26 cellular contexts compared by ENCODE assay signal in the genomic region with DNA sequence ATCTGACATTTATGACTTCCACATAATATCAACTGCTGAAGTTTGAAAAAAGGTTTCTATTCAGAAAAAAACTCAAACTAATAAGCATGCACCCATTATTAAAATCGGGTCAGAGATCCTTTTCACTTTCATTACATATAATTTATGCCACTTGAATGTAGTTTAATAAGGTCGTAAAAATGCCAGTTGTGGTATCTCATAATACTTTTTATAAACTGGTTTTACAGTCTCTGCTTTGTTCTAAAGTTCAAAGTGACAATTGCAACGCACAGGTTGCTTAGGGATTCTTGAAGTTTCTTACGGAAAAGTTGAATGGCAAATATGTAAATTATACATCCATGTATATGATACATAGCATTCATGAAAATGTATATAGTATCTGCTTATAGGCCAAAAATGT.
"Had no signal": no experiment of that assay in that cellular context is flagged by ENCODE, and none has a peak within 500 bp of the region (broad histone marks: within the 10 kb centered on the region; RNA-seq: fewer than 3 reads in every experiment).

No MANE protein-coding gene starts in this region.

- DNase-seq: activated CD4-positive, alpha-beta memory T cell treated with anti-CD3 and anti-CD28 coated beads, Interleukin-2, amount 10 ng/mL, durations not matched to agents 7 days and 5 days; activated CD4-positive, alpha-beta T cell treated with anti-CD3 and anti-CD28 coated beads for 36 hours; activated CD4-positive, alpha-beta T cell treated with anti-CD3 and anti-CD28 coated beads, Interleukin-2, amount 10 ng/mL, durations not matched to agents 24 days and 14 days; activated CD4-positive, CD25-positive, alpha-beta regulatory T cell; activated CD4-positive, CD25-positive, alpha-beta regulatory T cell treated with anti-CD3 and anti-CD28 coated beads, Interleukin-2, amount 50 U/mL, for 72 hours; activated CD8-positive, alpha-beta memory T cell treated with anti-CD3 and anti-CD28 coated beads, Interleukin-2, amount 50 U/mL, for 48 hours; activated gamma-delta T cell; activated naive CD4-positive, alpha-beta T cell; activated naive CD4-positive, alpha-beta T cell treated with anti-CD3 and anti-CD28 coated beads, Interleukin-2, amount 10 ng/mL, durations not matched to agents 7 days and 5 days; activated naive CD8-positive, alpha-beta T cell treated with anti-CD3 and anti-CD28 coated beads, Interleukin-2, amount 10 ng/mL, durations not matched to agents 7 days and 5 days; activated T-cell treated with anti-CD3 and anti-CD28 coated beads for 4 hours; activated T-cell treated with anti-CD3 and anti-CD28 coated beads, Interleukin-2, amount 50 U/mL, for 24 hours; activated T-cell treated with anti-CD3 and anti-CD28 coated beads, Interleukin-2, amount 50 U/mL, for 72 hours; amniotic stem cell; anterior cingulate cortex; brain microvascular endothelial cell; dorsolateral prefrontal cortex; effector memory CD4-positive, alpha-beta T cell; endodermal cell; foreskin fibroblast; head of caudate nucleus; T-helper 2 cell had no signal

- ATAC-seq: activated CD4-positive, alpha-beta T cell treated with anti-CD3 and anti-CD28 coated beads for 36 hours; activated naive CD4-positive, alpha-beta T cell treated with anti-CD3 and anti-CD28 coated beads, Interleukin-2, amount 50 U/mL, for 72 hours; activated T-cell treated with anti-CD3 and anti-CD28 coated beads, Interleukin-2, amount 50 U/mL, for 72 hours; esophagus mucosa had no signal

- H3K27ac Mint-ChIP-seq: activated CD4-positive, alpha-beta memory T cell treated with anti-CD3 and anti-CD28 coated beads, Interleukin-2, amount 10 ng/mL, durations not matched to agents 7 days and 5 days; activated CD4-positive, alpha-beta T cell treated with anti-CD3 and anti-CD28 coated beads for 36 hours; activated CD4-positive, alpha-beta T cell treated with anti-CD3 and anti-CD28 coated beads, Interleukin-2, amount 10 ng/mL, durations not matched to agents 24 days and 14 days; activated naive CD4-positive, alpha-beta T cell treated with anti-CD3 and anti-CD28 coated beads, Interleukin-2, amount 10 ng/mL, durations not matched to agents 7 days and 5 days; activated naive CD4-positive, alpha-beta T cell treated with anti-CD3 and anti-CD28 coated beads, Interleukin-2, amount 50 U/mL, for 72 hours; activated naive CD8-positive, alpha-beta T cell treated with anti-CD3 and anti-CD28 coated beads, Interleukin-2, amount 10 ng/mL, durations not matched to agents 7 days and 5 days; activated T-cell treated with anti-CD3 and anti-CD28 coated beads, Interleukin-2, amount 50 U/mL, for 24 hours; activated T-cell treated with anti-CD3 and anti-CD28 coated beads, Interleukin-2, amount 50 U/mL, for 72 hours; dendritic cell treated with granulocyte-macrophage colony-stimulating factor and Interleukin-4, amounts not matched to agents 40 ng/mL and 50 ng/mL, for 4 days; endodermal cell had no signal

- H3K4me1 Mint-ChIP-seq: activated CD4-positive, alpha-beta memory T cell treated with anti-CD3 and anti-CD28 coated beads, Interleukin-2, amount 10 ng/mL, durations not matched to agents 7 days and 5 days; activated CD4-positive, alpha-beta T cell treated with anti-CD3 and anti-CD28 coated beads for 36 hours; activated CD4-positive, alpha-beta T cell treated with anti-CD3 and anti-CD28 coated beads, Interleukin-2, amount 10 ng/mL, durations not matched to agents 24 days and 14 days; activated naive CD4-positive, alpha-beta T cell treated with anti-CD3 and anti-CD28 coated beads, Interleukin-2, amount 10 ng/mL, durations not matched to agents 7 days and 5 days; activated naive CD8-positive, alpha-beta T cell treated with anti-CD3 and anti-CD28 coated beads, Interleukin-2, amount 10 ng/mL, durations not matched to agents 7 days and 5 days; central memory CD8-positive, alpha-beta T cell had no signal

- H3K4me3 Mint-ChIP-seq: activated CD4-positive, alpha-beta memory T cell treated with anti-CD3 and anti-CD28 coated beads, Interleukin-2, amount 10 ng/mL, durations not matched to agents 7 days and 5 days; activated CD4-positive, alpha-beta T cell treated with anti-CD3 and anti-CD28 coated beads for 36 hours; activated CD4-positive, alpha-beta T cell treated with anti-CD3 and anti-CD28 coated beads, Interleukin-2, amount 10 ng/mL, durations not matched to agents 24 days and 14 days; activated naive CD4-positive, alpha-beta T cell treated with anti-CD3 and anti-CD28 coated beads, Interleukin-2, amount 10 ng/mL, durations not matched to agents 7 days and 5 days; activated naive CD8-positive, alpha-beta T cell treated with anti-CD3 and anti-CD28 coated beads, Interleukin-2, amount 10 ng/mL, durations not matched to agents 7 days and 5 days; activated T-cell treated with anti-CD3 and anti-CD28 coated beads, Interleukin-2, amount 50 U/mL, for 24 hours; activated T-cell treated with anti-CD3 and anti-CD28 coated beads, Interleukin-2, amount 50 U/mL, for 72 hours; central memory CD8-positive, alpha-beta T cell; dendritic cell treated with granulocyte-macrophage colony-stimulating factor and Interleukin-4, amounts not matched to agents 40 ng/mL and 50 ng/mL, for 4 days; endodermal cell had no signal

- H3K27me3 Mint-ChIP-seq: activated CD4-positive, alpha-beta memory T cell treated with anti-CD3 and anti-CD28 coated beads, Interleukin-2, amount 10 ng/mL, durations not matched to agents 7 days and 5 days; activated CD4-positive, alpha-beta T cell treated with anti-CD3 and anti-CD28 coated beads for 36 hours; activated CD4-positive, alpha-beta T cell treated with anti-CD3 and anti-CD28 coated beads, Interleukin-2, amount 10 ng/mL, durations not matched to agents 24 days and 14 days; activated naive CD4-positive, alpha-beta T cell treated with anti-CD3 and anti-CD28 coated beads, Interleukin-2, amount 10 ng/mL, durations not matched to agents 7 days and 5 days; activated naive CD8-positive, alpha-beta T cell treated with anti-CD3 and anti-CD28 coated beads, Interleukin-2, amount 10 ng/mL, durations not matched to agents 7 days and 5 days; activated T-cell treated with anti-CD3 and anti-CD28 coated beads, Interleukin-2, amount 50 U/mL, for 24 hours; central memory CD8-positive, alpha-beta T cell; dendritic cell treated with granulocyte-macrophage colony-stimulating factor and Interleukin-4, amounts not matched to agents 40 ng/mL and 50 ng/mL, for 4 days had no signal

- H3K9me3 Mint-ChIP-seq: activated CD4-positive, alpha-beta memory T cell treated with anti-CD3 and anti-CD28 coated beads, Interleukin-2, amount 10 ng/mL, durations not matched to agents 7 days and 5 days; activated CD4-positive, alpha-beta T cell treated with anti-CD3 and anti-CD28 coated beads, Interleukin-2, amount 10 ng/mL, durations not matched to agents 24 days and 14 days; activated naive CD8-positive, alpha-beta T cell treated with anti-CD3 and anti-CD28 coated beads, Interleukin-2, amount 10 ng/mL, durations not matched to agents 7 days and 5 days; central memory CD8-positive, alpha-beta T cell; dendritic cell treated with granulocyte-macrophage colony-stimulating factor and Interleukin-4, amounts not matched to agents 40 ng/mL and 50 ng/mL, for 4 days; endodermal cell had no signal

- H3K36me3 Mint-ChIP-seq: activated naive CD4-positive, alpha-beta T cell treated with anti-CD3 and anti-CD28 coated beads, Interleukin-2, amount 10 ng/mL, durations not matched to agents 7 days and 5 days; activated naive CD4-positive, alpha-beta T cell treated with anti-CD3 and anti-CD28 coated beads, Interleukin-2, amount 50 U/mL, for 72 hours; activated naive CD8-positive, alpha-beta T cell treated with anti-CD3 and anti-CD28 coated beads, Interleukin-2, amount 10 ng/mL, durations not matched to agents 7 days and 5 days had no signal
